20 cellular contexts compared by ENCODE assay signal in the genomic region with DNA sequence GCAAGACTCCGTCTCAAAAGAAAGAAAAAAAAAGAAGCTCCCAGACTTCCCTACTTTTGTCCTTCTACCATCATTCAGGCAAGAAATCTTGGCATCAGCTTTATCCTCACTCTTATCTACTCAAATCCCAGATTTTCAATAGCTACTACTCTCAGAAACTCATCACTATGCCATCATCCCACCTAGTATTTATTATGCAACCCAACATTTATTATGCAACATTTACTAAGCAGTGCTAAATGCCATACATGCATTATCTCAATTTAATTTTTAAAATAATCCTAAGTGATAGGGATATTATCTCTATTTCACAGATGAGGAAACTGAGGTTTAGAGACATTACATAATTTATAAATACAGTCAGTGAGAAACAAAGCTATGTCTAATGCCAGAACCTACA. TPM values are rescaled to one million over a fixed set of nuclear protein-coding genes. Genes with fewer than 3 reads are reported as not detected.
DNase-seq lines count a peak whose midpoint lies in the region; ATAC-seq, FAIRE-seq and TF ChIP-seq lines count a peak whose summit lies in the region.
"Had no signal": no experiment of that assay in that cellular context is flagged by ENCODE, and none has a peak within 500 bp of the region (broad histone marks: within the 10 kb centered on the region; RNA-seq: fewer than 3 reads in every experiment).

No MANE protein-coding gene starts in this region.

- no peaks in the 10 kb centered on the region for H3K9me3 Mint-ChIP-seq in T-helper 2 cell treated with Interferon-gamma antibody and Interleukin-4, amounts not matched to agents 5 μg/mL and 100 μg/mL, for 36 hours
- H3K9me3 Mint-ChIP-seq in CD4-positive, alpha-beta T cell, result no peaks in the 10 kb centered on the region

- TF ChIP-seq EP300 in GM12878 (IDR thresholded peaks at IDR 0.05; ENCODE audit: borderline replicate concordance in 1 of 2, control insufficient read depth in 1 of 2, low read depth in 2 of 2, low read length in 2 of 2), result no peak

- TSS peak; percentile 8 for BruUV-seq in GM12878 (replicated peaks; lab: Mats Ljungman, UMichigan)

- H3K4me2 ChIP-seq in GM12878 (ENCODE audit: control insufficient read depth, insufficient read depth), result no peak overlapping the region
- H3K4me2 ChIP-seq: KMS-11 had no signal

- no peak overlapping the region for H3K9ac ChIP-seq in GM12878 (ENCODE audit: control insufficient read depth, insufficient read depth, low read length)
- H3K9ac ChIP-seq: KMS-11 had no signal

- SMC1A ChIA-PET in GM12878 (lab: Charles Lee; ENCODE audit: uncharacterized antibody, unreplicated experiment), result interaction anchor here (0.8 to 1.6 kb wide), 6 partner anchors 8 to 60 kb away, joined by 3 to 5 read pairs (median 3); no protein-coding TSS in a partner anchor

- H2AFZ ChIP-seq in GM12878 (ENCODE audit: control insufficient read depth, low read depth, low read length), result no peak overlapping the region

- peaks cover 8% of the 10 kb centered on the region; the same call in 1 of the 2 replicates for H3K4me1 ChIP-seq in GM12878 (ENCODE audit: control insufficient read depth, insufficient read depth, low read length)
- H3K4me1 ChIP-seq: BE2C had no signal

- H3K27me3 ChIP-seq in CD4-positive, alpha-beta T cell (ENCODE audit: control insufficient read depth, insufficient read depth, low read length), result no peaks in the 10 kb centered on the region
- no peaks in the 10 kb centered on the region for H3K27me3 ChIP-seq in GM12878 (replicated peaks in 1 of 2; ENCODE audit: control insufficient read depth in 2 of 2, insufficient read depth in 2 of 2, low read length in 1 of 2)
- H3K27me3 ChIP-seq: BE2C had no signal

- no peak for TF ChIP-seq CTCF in CD4-positive, alpha-beta T cell (IDR thresholded peaks at IDR 0.05)
- TF ChIP-seq CTCF in GM12878 (IDR thresholded peaks at IDR 0.05 in 2 of 3, conservative IDR thresholded peaks at IDR 0.05 in 1 of 3; ENCODE audit: control insufficient read depth in 2 of 3, extremely low read depth in 1 of 3, insufficient read depth in 1 of 3, low read depth in 3 of 3, low read length in 3 of 3), result no peak

- H3K27me3 Mint-ChIP-seq in T-helper 2 cell treated with Interferon-gamma antibody and Interleukin-4, amounts not matched to agents 5 μg/mL and 100 μg/mL, for 36 hours (ENCODE audit: low read depth), result no peaks in the 10 kb centered on the region
- no peaks in the 10 kb centered on the region for H3K27me3 Mint-ChIP-seq in CD4-positive, alpha-beta T cell

- peaks cover 58% of the 10 kb centered on the region for H3K79me2 ChIP-seq in GM12878 (ENCODE audit: control insufficient read depth, insufficient read depth, low read length)

- in situ Hi-C loops in GM12878 (cut with MboI), result no loop called here

- no peak overlapping the region for H3K4me3 Mint-ChIP-seq in T-helper 2 cell treated with Interferon-gamma antibody and Interleukin-4, amounts not matched to agents 5 μg/mL and 100 μg/mL, for 36 hours
- H3K4me3 Mint-ChIP-seq in CD4-positive, alpha-beta T cell, result no peak overlapping the region

- RAD21 ChIA-PET in GM12878 (lab: Charles Lee; ENCODE audit: unreplicated experiment), result interaction anchor here (0.9 to 1.7 kb wide), 3 partner anchors 9 to 334 kb away, joined by 3 to 6 read pairs (median 4); no protein-coding TSS in a partner anchor

- peaks cover 52% of the 10 kb centered on the region for H3K36me3 Mint-ChIP-seq in T-helper 2 cell treated with Interferon-gamma antibody and Interleukin-4, amounts not matched to agents 5 μg/mL and 100 μg/mL, for 36 hours (ENCODE audit: low read depth)
- peaks cover 72% of the 10 kb centered on the region for H3K36me3 Mint-ChIP-seq in CD4-positive, alpha-beta T cell (ENCODE audit: low read depth)

- CTCF ChIA-PET in CD4-positive, alpha-beta T cell (lab: Charles Lee), result interaction anchor here (0.7 kb wide), 1 partner anchor 294 kb away, joined by 3 read pairs; the partner anchor contains the start of gene PNKD
- CTCF ChIA-PET in GM12878 (lab: Yijun Ruan, JAX), result interaction anchor here (0.6 to 2.5 kb wide), 8 partner anchors 9 to 156 kb away, joined by 3 to 11 read pairs (median 3); partner anchors contain the start of genes BCS1L and ZNF142

- TF ChIP-seq RAD21 in GM12878 (IDR thresholded peaks at IDR 0.05; ENCODE audit: insufficient read depth, low read depth, low read length), result no peak

- H3K4me3 ChIP-seq in GM12878, result no peak overlapping the region

- no peaks in the 10 kb centered on the region for H4K20me1 ChIP-seq in GM12878 (ENCODE audit: control insufficient read depth, insufficient read depth)

- intact Hi-C loops in CD4-positive, alpha-beta T cell (cut with DNase I, micrococcal nuclease), result loop anchor here in 1 of 2 experiments (10.0 kb wide), 2 partner anchors 691 to 981 kb away; partner anchors contain the start of genes CHPF, TMEM198, TUBA4A and TUBA4B
- intact Hi-C loops in GM12878 (cut with micrococcal nuclease; ENCODE audit: unreplicated experiment), result no loop called here

- POLR2A ChIA-PET in CD4-positive, alpha-beta T cell (lab: Charles Lee), result no interaction called here
- POLR2A ChIA-PET in GM12878 (lab: Charles Lee), result interaction anchor here (0.8 to 2.4 kb wide), 4 partner anchors 14 to 347 kb away, joined by 3 to 5 read pairs (median 4); partner anchors contain the start of gene ARPC2

- WGBS in GM12878 (ENCODE audit: insufficient coverage, insufficient replicate concordance, low lambda C conversion rate, missing lambda C conversion rate), result 67% methylated on average over 1 of the region's 1 CpG

- no peak for ATAC-seq in CD4-positive, alpha-beta T cell (ENCODE audit: poor library complexity)
- ATAC-seq in GM12878 (no peak), HG02610 (IDR thresholded peaks at IDR 0.05; ENCODE audit: unreplicated experiment) (no peak)

- peak overlapping the region; percentile 32 for H3K27ac Mint-ChIP-seq in T-helper 2 cell treated with Interferon-gamma antibody and Interleukin-4, amounts not matched to agents 5 μg/mL and 100 μg/mL, for 36 hours
- peak overlapping the region; percentile 28 for H3K27ac Mint-ChIP-seq in CD4-positive, alpha-beta T cell

- no peak for TF ChIP-seq POLR2A in GM12878 (IDR thresholded peaks at IDR 0.05; ENCODE audit: low read depth, low read length)

- DNase-seq in T-helper 2 cell treated with Interferon-gamma antibody and Interleukin-4, amounts not matched to agents 5 μg/mL and 100 μg/mL, for 36 hours (ENCODE audit: low spot score), result no peak
- no peak for DNase-seq in T-helper 2 cell
- no peak for DNase-seq in CD4-positive, alpha-beta T cell
- no peak for DNase-seq in GM12878 (ENCODE audit: low read depth, low spot score)
- no peak for DNase-seq in DMS153 treated with DMSO at 0.1 percent for 48 hours (lab: John Stamatoyannopoulos, UW; ENCODE audit: unreplicated experiment)
- DNase-seq: 8988T, BE2C, GDM1, GOT3, NCI-H1048, NCI-H1436 treated with DMSO at 0.1 percent for 48 hours, NCI-H2029 treated with DMSO at 0.1 percent for 48 hours, NCI-H2171 treated with DMSO at 0.1 percent for 48 hours, NCI-H446 treated with DMSO at 0.1 percent for 48 hours, NCI-H748 treated with DMSO at 0.1 percent for 48 hours, OCI-M1, SHP77 treated with DMSO at 0.1 percent for 48 hours had no signal

- H3K27ac ChIP-seq in CD4-positive, alpha-beta T cell (ENCODE audit: low read depth, low read length), result no peak overlapping the region
- H3K27ac ChIP-seq in GM12878 (ENCODE audit: control insufficient read depth, insufficient read depth), result no peak overlapping the region
- H3K27ac ChIP-seq: KMS-11 had no signal

- peaks cover 35% of the 10 kb centered on the region for H3K4me1 Mint-ChIP-seq in T-helper 2 cell treated with Interferon-gamma antibody and Interleukin-4, amounts not matched to agents 5 μg/mL and 100 μg/mL, for 36 hours (ENCODE audit: low read depth)
- peaks cover 49% of the 10 kb centered on the region for H3K4me1 Mint-ChIP-seq in CD4-positive, alpha-beta T cell (ENCODE audit: low read depth)

- H3K9me3 ChIP-seq in CD4-positive, alpha-beta T cell (ENCODE audit: control insufficient read depth, low read length), result no peaks in the 10 kb centered on the region
- no peaks in the 10 kb centered on the region for H3K9me3 ChIP-seq in GM12878 (replicated peaks; ENCODE audit: control insufficient read depth, insufficient read depth, low read length)
- H3K9me3 ChIP-seq: BE2C had no signal

- no peak for FAIRE-seq in GM12878 (lab: Jason Lieb, UNC)
- FAIRE-seq: GM12892 had no signal

- peaks cover 0 to 3% of the 10 kb centered on the region in 2 experiments; a peak in 2 of 4 replicates for H3K36me3 ChIP-seq in GM12878 (ENCODE audit: control insufficient read depth in 2 of 2, insufficient read depth in 2 of 2, low read length in 1 of 2)

RNA-seq across cellular contexts. Expression of gene USP37, which starts 4.1 kb away (rescaled TPM):
- 10 to 100 TPM; 20.2 to 24.4 TPM for total RNA-seq in CD4-positive, alpha-beta T cell
- 66.0 and 67.0 TPM in 2 replicates for total RNA-seq in GM12878 (2013; cell fraction: nucleolus; rRNA removed)
- 9.7 and 10.2 TPM in 2 replicates for total RNA-seq in GM12878 (2014; rRNA removed)
- total RNA-seq in GM12878 (2014; rRNA removed; fragmentation: Illumina TruSeq; extraction: Trizol), result 16.0 and 16.3 TPM in 2 replicates
- total RNA-seq in GM12878 (2021), result 15.6 and 18.6 TPM in 2 replicates
- polyA plus RNA-seq in GM12878 (2011; ENCODE audit: low read depth), result 3.5 TPM
- 14.4 and 23.6 TPM in 2 replicates for polyA plus RNA-seq in GM12878 (2011; rRNA removed)
- 5.0 and 5.7 TPM in 2 replicates for polyA plus RNA-seq in GM12878 (2011; cell fraction: cytosol; rRNA removed)
- polyA plus RNA-seq in GM12878 (2011; cell fraction: nucleus; rRNA removed), result 10.8 and 10.9 TPM in 2 replicates
- polyA plus RNA-seq in GM12878 (2012), result 5.1 and 6.6 TPM in 2 replicates
- polyA plus RNA-seq in GM12878 (2014; fragmentation: Illumina TruSeq; extraction: Trizol), result 10.2 and 12.5 TPM in 2 replicates
- polyA plus RNA-seq in GM12878 (2014; fragmentation: Nextera tagmentation; extraction: Ambion mirVana), result 1 to 10 TPM; 2.8 to 4.1 TPM
- 5.7 and 6.6 TPM in 2 replicates for polyA plus RNA-seq in GM12878 (2014; rRNA removed)
- 10 to 100 TPM; 10.7 to 10.8 TPM for polyA plus RNA-seq in GM12878 (2016; fragmentation: Nextera tagmentation; extraction: Ambion mirVana)
- polyA minus RNA-seq in GM12878 (2011; rRNA and poly(A)+ RNA removed), result 24.2 and 25.4 TPM in 2 replicates
- 9.9 and 11.7 TPM in 2 replicates for polyA minus RNA-seq in GM12878 (2011; cell fraction: cytosol; rRNA and poly(A)+ RNA removed)
- 18.5 and 19.8 TPM in 2 replicates for polyA minus RNA-seq in GM12878 (2011; cell fraction: nucleus; rRNA and poly(A)+ RNA removed)

RNA-seq across cellular contexts. Expression of gene CNOT9, which starts 4.6 kb away (rescaled TPM):
- total RNA-seq in CD4-positive, alpha-beta T cell, result 10 to 100 TPM; 62.8 to 66.8 TPM
- total RNA-seq in GM12878 (2013; cell fraction: nucleolus; rRNA removed), result 114 TPM in 2 replicates
- total RNA-seq in GM12878 (2014; rRNA removed), result 105 and 115 TPM in 2 replicates
- 82.1 and 83.8 TPM in 2 replicates for total RNA-seq in GM12878 (2014; rRNA removed; fragmentation: Illumina TruSeq; extraction: Trizol)
- 95.3 and 105 TPM in 2 replicates for total RNA-seq in GM12878 (2021)
- polyA plus RNA-seq in GM12878 (2011; ENCODE audit: low read depth), result 34.7 TPM
- 172 and 197 TPM in 2 replicates for polyA plus RNA-seq in GM12878 (2011; rRNA removed)
- polyA plus RNA-seq in GM12878 (2011; cell fraction: cytosol; rRNA removed), result 109 and 117 TPM in 2 replicates
- polyA plus RNA-seq in GM12878 (2011; cell fraction: nucleus; rRNA removed), result 98.3 and 129 TPM in 2 replicates
- 46.1 and 47.4 TPM in 2 replicates for polyA plus RNA-seq in GM12878 (2012)
- 94.1 and 94.3 TPM in 2 replicates for polyA plus RNA-seq in GM12878 (2014; fragmentation: Illumina TruSeq; extraction: Trizol)
- polyA plus RNA-seq in GM12878 (2014; fragmentation: Nextera tagmentation; extraction: Ambion mirVana), result 10 to 100 TPM; 51.0 to 58.5 TPM
- polyA plus RNA-seq in GM12878 (2014; rRNA removed), result 74.9 and 87.2 TPM in 2 replicates
- polyA plus RNA-seq in GM12878 (2016; fragmentation: Nextera tagmentation; extraction: Ambion mirVana), result 100 to 1,000 TPM; 102 to 114 TPM
- polyA minus RNA-seq in GM12878 (2011; rRNA and poly(A)+ RNA removed), result 186 and 220 TPM in 2 replicates
- polyA minus RNA-seq in GM12878 (2011; cell fraction: cytosol; rRNA and poly(A)+ RNA removed), result 70.7 and 75.2 TPM in 2 replicates
- polyA minus RNA-seq in GM12878 (2011; cell fraction: nucleus; rRNA and poly(A)+ RNA removed), result 41.7 and 60.6 TPM in 2 replicates

RNA-seq across cellular contexts. Expression of gene PLCD4, which starts 43.6 kb away (rescaled TPM):
- total RNA-seq in CD4-positive, alpha-beta T cell, result under 1 TPM; 0.25 to 0.77 TPM
- 0.23 and 0.49 TPM in 2 replicates for total RNA-seq in GM12878 (2013; cell fraction: nucleolus; rRNA removed)
- total RNA-seq in GM12878 (2014; rRNA removed), result under 0.01 TPM in 1 of 2 replicates, not detected in the other
- 0.05 TPM in 1 of 2 replicates, not detected in the other for total RNA-seq in GM12878 (2014; rRNA removed; fragmentation: Illumina TruSeq; extraction: Trizol)
- 0.28 TPM in 1 of 2 replicates, not detected in the other for total RNA-seq in GM12878 (2021)
- 0.43 TPM for polyA plus RNA-seq in GM12878 (2011; ENCODE audit: low read depth)
- 0.07 and 0.09 TPM in 2 replicates for polyA plus RNA-seq in GM12878 (2011; rRNA removed)
- polyA plus RNA-seq in GM12878 (2011; cell fraction: cytosol; rRNA removed), result 0.03 TPM in 1 of 2 replicates, not detected in the other
- polyA plus RNA-seq in GM12878 (2011; cell fraction: nucleus; rRNA removed), result 0.16 and 0.26 TPM in 2 replicates
- 0.53 and 1.0 TPM in 2 replicates for polyA plus RNA-seq in GM12878 (2012)
- 0.03 and 0.11 TPM in 2 replicates for polyA plus RNA-seq in GM12878 (2014; fragmentation: Illumina TruSeq; extraction: Trizol)
- under 1 TPM; 0.18 to 0.27 TPM for polyA plus RNA-seq in GM12878 (2014; fragmentation: Nextera tagmentation; extraction: Ambion mirVana)
- polyA plus RNA-seq in GM12878 (2014; rRNA removed), result 0.10 TPM in 1 of 2 replicates, not detected in the other
- polyA plus RNA-seq in GM12878 (2016; fragmentation: Nextera tagmentation; extraction: Ambion mirVana), result 1 to 10 TPM in 1 of 2 experiments, under 1 TPM in 1; 0.99 to 1.5 TPM
- 0.07 TPM in 1 of 2 replicates, not detected in the other for polyA minus RNA-seq in GM12878 (2011; rRNA and poly(A)+ RNA removed)
- polyA minus RNA-seq in GM12878 (2011; cell fraction: cytosol; rRNA and poly(A)+ RNA removed), result not detected in 2 replicates
- polyA minus RNA-seq in GM12878 (2011; cell fraction: nucleus; rRNA and poly(A)+ RNA removed), result not detected in 2 replicates
